ENCODE assay signal across 9 cellular contexts in genomic region chr19:35959040-35959967, GRCh38. TPM values are rescaled to one million over a fixed set of nuclear protein-coding genes. Genes with fewer than 3 reads are reported as not detected.
DNase-seq lines count a peak whose midpoint lies in the region; ATAC-seq and TF ChIP-seq lines count a peak whose summit lies in the region.
"Had no signal": no experiment of that assay in that cellular context is flagged by ENCODE, and none has a peak within 500 bp of the region (broad histone marks: within the 10 kb centered on the region; RNA-seq: fewer than 3 reads in every experiment).

No MANE protein-coding gene starts in this region.

- H3K9me3 ChIP-seq in CD4-positive, CD25-positive, alpha-beta regulatory T cell (ENCODE audit: control insufficient read depth in 2 of 2, low read length in 2 of 2) = no peaks in the 10 kb centered on the region
- H3K9me3 ChIP-seq in OCI-LY1 (ENCODE audit: low read length) (0 out of 2 replicates have a peak, but pooled peaks cover 5% of the 10 kb centered on the region), iPS-20b (ENCODE audit: insufficient read depth, low read depth, low read length) (no peaks in the 10 kb centered on the region)

- no peaks in the 10 kb centered on the region for H3K9me2 ChIP-seq in OCI-LY1 (ENCODE audit: low read depth, low read length)

- no peaks in the 10 kb centered on the region for H3K9me3 Mint-ChIP-seq in CD4-positive, CD25-positive, alpha-beta regulatory T cell

- TF ChIP-seq CTCF in OCI-LY1 (IDR thresholded peaks at IDR 0.05; ENCODE audit: low read length) = peak; percentile 27; the same call in 1 of the 2 replicates
- no peak for TF ChIP-seq CTCF in omental fat pad (IDR thresholded peaks at IDR 0.05)

- no peaks in the 10 kb centered on the region for H4K20me1 ChIP-seq in OCI-LY1 (ENCODE audit: insufficient read depth, low read length)

- H3K27me3 Mint-ChIP-seq in CD4-positive, CD25-positive, alpha-beta regulatory T cell = peaks cover 11% of the 10 kb centered on the region

- H3K27me3 ChIP-seq in CD4-positive, CD25-positive, alpha-beta regulatory T cell (ENCODE audit: control insufficient read depth, insufficient read depth, low read length) = no peaks in the 10 kb centered on the region
- peaks cover 12% of the 10 kb centered on the region; the same call in 1 of the 2 replicates for H3K27me3 ChIP-seq in OCI-LY1 (ENCODE audit: insufficient read depth, low read length)
- H3K27me3 ChIP-seq in iPS-20b (ENCODE audit: insufficient read depth, low read length) = peaks cover 63% of the 10 kb centered on the region

- H3K4me1 Mint-ChIP-seq in CD4-positive, CD25-positive, alpha-beta regulatory T cell = peaks cover 0 to 52% (median 17%) of the 10 kb centered on the region in 4 donors

- H3K9ac ChIP-seq in OCI-LY1 (ENCODE audit: low read length) (no peak overlapping the region), iPS-20b (ENCODE audit: low read depth, low read length) (no peak overlapping the region)

- H3F3A ChIP-seq in OCI-LY1 (ENCODE audit: insufficient read depth, low read length) = no peaks in the 10 kb centered on the region

- no peaks in the 10 kb centered on the region for H3K36me3 Mint-ChIP-seq in CD4-positive, CD25-positive, alpha-beta regulatory T cell

- H3K4me1 ChIP-seq in CD4-positive, CD25-positive, alpha-beta regulatory T cell (ENCODE audit: control insufficient read depth, insufficient read depth, low read length, poor library complexity, severe bottlenecking) = peaks cover 36% of the 10 kb centered on the region
- H3K4me1 ChIP-seq in OCI-LY1 (ENCODE audit: insufficient read depth, low read length, severe bottlenecking) (no peaks in the 10 kb centered on the region), iPS-20b (ENCODE audit: insufficient read depth, low read length) (no peaks in the 10 kb centered on the region)

- peak; percentile 98 to 99 for ATAC-seq in CD4-positive, CD25-positive, alpha-beta regulatory T cell (ENCODE audit: low read depth in 2 of 2)
- ATAC-seq in HG02884 (IDR thresholded peaks at IDR 0.05; ENCODE audit: unreplicated experiment) = no peak
- ATAC-seq in omental fat pad (ENCODE audit: low FRiP score) = no peak

- H3K27ac ChIP-seq in CD4-positive, CD25-positive, alpha-beta regulatory T cell (ENCODE audit: insufficient read depth, low read length, poor library complexity, severe bottlenecking) = peak overlapping the region; percentile 49
- H3K27ac ChIP-seq in OCI-LY1 (ENCODE audit: low read depth, low read length, poor library complexity, severe bottlenecking) = no peak overlapping the region
- H3K27ac ChIP-seq in iPS-20b (ENCODE audit: low read length) = no peak overlapping the region
- H3K27ac ChIP-seq: epithelial cell of prostate had no signal

- peak overlapping the region; percentile 60 for H3K4me3 ChIP-seq in CD4-positive, CD25-positive, alpha-beta regulatory T cell (ENCODE audit: low read depth, low read length)
- H3K4me3 ChIP-seq in OCI-LY1 (ENCODE audit: low read depth, low read length, poor library complexity, severe bottlenecking) (no peak overlapping the region), iPS-20b (ENCODE audit: low read length) (peak overlapping the region; percentile 40; the same call in 1 of the 2 replicates)

- H3K36me3 ChIP-seq in CD4-positive, CD25-positive, alpha-beta regulatory T cell (ENCODE audit: control insufficient read depth, insufficient read depth, low read length) = no peaks in the 10 kb centered on the region
- H3K36me3 ChIP-seq in OCI-LY1 (ENCODE audit: insufficient read depth, low read length) (no peaks in the 10 kb centered on the region), iPS-20b (ENCODE audit: insufficient read depth, low read depth, low read length) (no peaks in the 10 kb centered on the region)

- peak overlapping the region in 1 of 3 donors; percentile 83 for H3K27ac Mint-ChIP-seq in CD4-positive, CD25-positive, alpha-beta regulatory T cell

- no peak overlapping the region for H2AFZ ChIP-seq in OCI-LY1 (ENCODE audit: low read length)

- H3K4me2 ChIP-seq in OCI-LY1 (ENCODE audit: low read length) = no peak overlapping the region

- peak; percentile 75 to 87 (median 86) for DNase-seq in CD4-positive, CD25-positive, alpha-beta regulatory T cell
- peak; percentile 30 to 76 (median 48) for DNase-seq in activated naive CD4-positive, alpha-beta T cell (lab: John Stamatoyannopoulos, UW)
- peak; percentile 75 to 97 for DNase-seq in stimulated activated CD4-positive, alpha-beta T cell treated with anti-CD3 and anti-CD28 coated beads, Interleukin-4, amount 100 ng/mL, for 4 hours
- no peak for DNase-seq in NAMALWA (ENCODE audit: low spot score)
- DNase-seq in omental fat pad (ENCODE audit: low spot score) = no peak

- H3K4me3 Mint-ChIP-seq in CD4-positive, CD25-positive, alpha-beta regulatory T cell = peak overlapping the region in 3 of 4 donors; percentile 76 to 92 (median 86)

- no peaks in the 10 kb centered on the region for H3K79me2 ChIP-seq in OCI-LY1 (ENCODE audit: insufficient read depth, low read length)

RNA-seq across cellular contexts. Expression of gene LRFN3, which starts 23.1 kb away (rescaled TPM):
- 7.7 TPM for total RNA-seq in CD4-positive, CD25-positive, alpha-beta regulatory T cell
- polyA plus RNA-seq in CD4-positive, CD25-positive, alpha-beta regulatory T cell = 1 to 10 TPM in 1 of 4 donors, under 1 TPM in 3; 0.63 to 1.4 (median 0.84) TPM
- total RNA-seq in omental fat pad = 1 to 10 TPM; 3.2 to 8.7 (median 5.3) TPM

RNA-seq across cellular contexts. Expression of gene SDHAF1, which starts 35.7 kb away (rescaled TPM):
- 11.8 TPM for total RNA-seq in CD4-positive, CD25-positive, alpha-beta regulatory T cell
- polyA plus RNA-seq in CD4-positive, CD25-positive, alpha-beta regulatory T cell = 10 to 100 TPM; 44.0 to 71.2 (median 67.4) TPM
- total RNA-seq in omental fat pad = 10 to 100 TPM; 19.0 to 53.8 (median 32.2) TPM

RNA-seq across cellular contexts. Expression of gene SYNE4, which starts 49.3 kb away (rescaled TPM):
- 1.5 TPM for total RNA-seq in CD4-positive, CD25-positive, alpha-beta regulatory T cell
- polyA plus RNA-seq in CD4-positive, CD25-positive, alpha-beta regulatory T cell = under 1 TPM in 1 of 4 donors, not detected in 3; 0.40 TPM
- under 1 TPM in 3 of 4 donors, not detected in 1; 0.28 to 0.79 (median 0.50) TPM for total RNA-seq in omental fat pad

RNA-seq across cellular contexts. Expression of gene TYROBP, which starts 51.2 kb away (rescaled TPM):
- not detected for total RNA-seq in CD4-positive, CD25-positive, alpha-beta regulatory T cell
- polyA plus RNA-seq in CD4-positive, CD25-positive, alpha-beta regulatory T cell = 1 to 10 TPM in 3 of 4 donors, under 1 TPM in 1; 0.49 to 6.9 (median 2.1) TPM
- 100 to 1,000 TPM; 171 to 490 (median 280) TPM for total RNA-seq in omental fat pad

RNA-seq across cellular contexts. Expression of gene ALKBH6, which starts 54.7 kb away (rescaled TPM):
- total RNA-seq in CD4-positive, CD25-positive, alpha-beta regulatory T cell = 35.8 TPM
- polyA plus RNA-seq in CD4-positive, CD25-positive, alpha-beta regulatory T cell = 10 to 100 TPM; 18.3 to 32.7 (median 24.8) TPM
- 10 to 100 TPM; 13.6 to 21.8 (median 16.1) TPM for total RNA-seq in omental fat pad

Comparison
In these comparisons a context has a peak if more than half of its experiments do, and no peak if none do; other contexts are left out.
1. ATAC-seq: peak in CD4-positive, CD25-positive, alpha-beta regulatory T cell (2 of 2); none in HG02884 (single experiment) and omental fat pad (single experiment).
2. DNase-seq: peak in CD4-positive, CD25-positive, alpha-beta regulatory T cell (3 of 3), activated naive CD4-positive, alpha-beta T cell (4 of 4) and stimulated activated CD4-positive, alpha-beta T cell treated with anti-CD3 and anti-CD28 coated beads, Interleukin-4, amount 100 ng/mL, for 4 hours (2 of 2); none in NAMALWA (single experiment) and omental fat pad (single experiment).